ENCODE assay signal across 2 cellular contexts in the genomic region with DNA sequence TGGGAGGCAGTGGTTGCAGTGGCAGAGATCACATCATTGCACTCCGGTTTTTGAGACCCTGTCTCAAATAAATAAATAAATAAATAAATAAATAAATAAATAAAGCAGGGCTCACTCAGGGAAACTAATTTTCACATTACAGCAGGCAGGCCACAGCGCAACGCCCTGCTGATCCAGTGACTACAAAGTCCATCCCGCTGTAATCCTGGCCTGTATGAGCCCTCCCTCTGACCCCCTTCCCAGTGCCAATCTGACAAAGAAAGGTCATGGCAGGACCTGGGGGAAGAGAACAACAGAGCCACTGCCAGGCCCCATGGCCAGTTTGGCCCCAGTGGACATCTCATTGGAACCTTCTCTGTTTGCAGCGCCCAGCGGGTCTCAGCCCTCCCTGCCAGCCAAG.
TF ChIP-seq lines count a peak whose summit lies in the region.

No MANE protein-coding gene starts in this region.

TF ChIP-seq in A549, 52 proteins besides CTCF, POLR2A, EP300 and RAD21:
- TF ChIP-seq MAFK (IDR thresholded peaks at IDR 0.05; ENCODE audit: partially characterized antibody), result no peak
- TF ChIP-seq ZC3H11A (IDR thresholded peaks at IDR 0.05), result peak; percentile 28

TF ChIP-seq in H1, 55 proteins besides CTCF, POLR2A, EP300 and RAD21:
- TF ChIP-seq JUND (IDR thresholded peaks at IDR 0.05; ENCODE audit: low read length), result no peak
- TF ChIP-seq, protein P1, sequence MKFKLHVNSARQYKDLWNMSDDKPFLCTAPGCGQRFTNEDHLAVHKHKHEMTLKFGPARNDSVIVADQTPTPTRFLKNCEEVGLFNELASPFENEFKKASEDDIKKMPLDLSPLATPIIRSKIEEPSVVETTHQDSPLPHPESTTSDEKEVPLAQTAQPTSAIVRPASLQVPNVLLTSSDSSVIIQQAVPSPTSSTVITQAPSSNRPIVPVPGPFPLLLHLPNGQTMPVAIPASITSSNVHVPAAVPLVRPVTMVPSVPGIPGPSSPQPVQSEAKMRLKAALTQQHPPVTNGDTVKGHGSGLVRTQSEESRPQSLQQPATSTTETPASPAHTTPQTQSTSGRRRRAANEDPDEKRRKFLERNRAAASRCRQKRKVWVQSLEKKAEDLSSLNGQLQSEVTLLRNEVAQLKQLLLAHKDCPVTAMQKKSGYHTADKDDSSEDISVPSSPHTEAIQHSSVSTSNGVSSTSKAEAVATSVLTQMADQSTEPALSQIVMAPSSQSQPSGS (IDR thresholded peaks at IDR 0.05; ENCODE audit: low read length), result no peak
- TF ChIP-seq TCF12 (IDR thresholded peaks at IDR 0.05; ENCODE audit: low read depth, low read length), result no peak
- no peak for TF ChIP-seq NANOG (IDR thresholded peaks at IDR 0.05; ENCODE audit: insufficient read depth, low read depth, low read length, poor library complexity, severe bottlenecking)
- TF ChIP-seq KDM5A (IDR thresholded peaks at IDR 0.05; ENCODE audit: low read length), result no peak
- no peak for TF ChIP-seq SAP30 (IDR thresholded peaks at IDR 0.05; ENCODE audit: insufficient read depth, insufficient replicate concordance, low read length)
- no peak for TF ChIP-seq RXRA (IDR thresholded peaks at IDR 0.05; ENCODE audit: insufficient read depth, low read depth, low read length)
- no peak for TF ChIP-seq HDAC6 (IDR thresholded peaks at IDR 0.05; ENCODE audit: low read depth, low read length)
- no peak for TF ChIP-seq BRCA1 (IDR thresholded peaks at IDR 0.05; ENCODE audit: low read depth, low read length)
- TF ChIP-seq SIRT6 (IDR thresholded peaks at IDR 0.05; ENCODE audit: low read length), result no peak
- TF ChIP-seq POLR2AphosphoS5 (IDR thresholded peaks at IDR 0.05; ENCODE audit: low read depth, low read length), result no peak
- no peak for TF ChIP-seq BACH1 (IDR thresholded peaks at IDR 0.05; ENCODE audit: low read length)
- TF ChIP-seq CBX5 (IDR thresholded peaks at IDR 0.05; ENCODE audit: low read depth, low read length), result no peak
- no peak for TF ChIP-seq EGR1 (IDR thresholded peaks at IDR 0.05; ENCODE audit: borderline replicate concordance, low read depth, low read length)
- no peak for TF ChIP-seq BCL11A (IDR thresholded peaks at IDR 0.05; ENCODE audit: low read depth in 2 of 2, low read length in 2 of 2)
- TF ChIP-seq CHD2 (IDR thresholded peaks at IDR 0.05; ENCODE audit: low read length), result no peak
- no peak for TF ChIP-seq MAFK (IDR thresholded peaks at IDR 0.05; ENCODE audit: low read depth, low read length)
- no peak for TF ChIP-seq SP1 (IDR thresholded peaks at IDR 0.05; ENCODE audit: low read depth, low read length)
- TF ChIP-seq TAF1 (IDR thresholded peaks at IDR 0.05; ENCODE audit: low read depth, low read length), result no peak
